8 cellular contexts compared by ENCODE assay signal in the genomic region with DNA sequence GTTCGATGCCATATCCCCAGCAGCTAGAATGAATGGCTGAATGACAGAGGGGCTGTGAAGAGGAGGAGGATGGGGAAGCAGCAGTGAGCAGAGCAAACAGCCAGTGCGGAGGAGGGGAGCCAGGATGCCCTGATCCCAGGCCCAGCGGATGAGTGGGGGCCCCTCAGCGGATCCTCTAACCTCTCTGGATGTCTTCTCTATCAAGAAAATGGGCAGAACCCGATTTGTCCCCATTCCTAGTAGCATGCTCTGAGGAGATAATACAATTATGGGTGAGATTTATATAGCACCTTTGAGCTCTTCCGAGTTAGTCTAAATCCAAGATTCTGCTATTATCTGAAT. TPM values are rescaled to one million over a fixed set of nuclear protein-coding genes. Genes with fewer than 3 reads are reported as not detected.
A peak's percentile ranks its signal among the peaks of the same experiment; 100 is the strongest.
DNase-seq lines count a peak whose midpoint lies in the region; TF ChIP-seq lines count a peak whose summit lies in the region.

No MANE protein-coding gene starts in this region.

- H3K27me3 ChIP-seq in cardiac muscle cell = no peaks in the 10 kb centered on the region
- no peaks in the 10 kb centered on the region for H3K27me3 ChIP-seq in mucosa of stomach (ENCODE audit: control insufficient read depth, insufficient read depth, low read length)

- H3K9me3 ChIP-seq in cardiac muscle cell (ENCODE audit: low read depth) (no peaks in the 10 kb centered on the region), mucosa of stomach (ENCODE audit: control insufficient read depth, low read length) (no peaks in the 10 kb centered on the region)

- no peaks in the 10 kb centered on the region for H3K36me3 ChIP-seq in cardiac muscle cell
- H3K36me3 ChIP-seq in mucosa of stomach (ENCODE audit: control insufficient read depth, insufficient read depth, low read length) = no peaks in the 10 kb centered on the region
- no peaks in the 10 kb centered on the region for H3K36me3 ChIP-seq in urinary bladder (ENCODE audit: insufficient read depth)

- no peak for DNase-seq in cardiac muscle cell (ENCODE audit: low read depth in 1 of 2, low spot score in 1 of 2)
- no peak for DNase-seq in cardiac septum (ENCODE audit: low spot score)
- DNase-seq in NCI-H1436 treated with DMSO at 0.1 percent for 48 hours (lab: John Stamatoyannopoulos, UW) = no peak
- no peak for DNase-seq in DMS114 treated with DMSO at 0.1 percent for 48 hours (lab: John Stamatoyannopoulos, UW; ENCODE audit: unreplicated experiment)
- no peak for DNase-seq in OCI-M1 (lab: John Stamatoyannopoulos, UW)

- H3K4me1 ChIP-seq in cardiac muscle cell (ENCODE audit: low read depth) (peaks cover 79% of the 10 kb centered on the region), mucosa of stomach (ENCODE audit: control insufficient read depth, insufficient read depth, low read length) (peaks cover 98% of the 10 kb centered on the region), urinary bladder (ENCODE audit: insufficient read depth) (peaks cover 6% of the 10 kb centered on the region)

- H3K4me3 ChIP-seq in cardiac muscle cell (no peak overlapping the region), mucosa of stomach (ENCODE audit: low read length) (no peak overlapping the region), urinary bladder (ENCODE audit: low read depth, low read length) (no peak overlapping the region)

- intact Hi-C loops in cardiac septum (cut with DNase I) = no loop called here

- H3K9ac ChIP-seq in mucosa of stomach (ENCODE audit: low read length) = peak overlapping the region; percentile 32

- TF ChIP-seq CTCF in cardiac muscle cell (IDR thresholded peaks at IDR 0.05; ENCODE audit: low read depth, low read length) = no peak

- H3K27ac ChIP-seq in cardiac muscle cell (peak overlapping the region; percentile 95), cingulate gyrus (ENCODE audit: low read depth, low read length) (peak overlapping the region; percentile 35), urinary bladder (ENCODE audit: low read depth) (peak overlapping the region; percentile 94)

- 22% methylated on average over 6 of the region's 6 CpGs for WGBS in urinary bladder

RNA-seq across cellular contexts. Expression of gene RPLP0, which starts 30.0 kb away (rescaled TPM):
- total RNA-seq in cardiac muscle cell = 3,916 and 4,641 TPM in 2 replicates
- 904 and 1,089 TPM in 2 replicates for polyA plus RNA-seq in cardiac muscle cell
- total RNA-seq in cardiac septum = 594 TPM
- total RNA-seq in urinary bladder = 1,987 TPM
- 3,611 TPM for polyA plus RNA-seq in urinary bladder

RNA-seq across cellular contexts. Expression of gene PXN, which starts 34.6 kb away (rescaled TPM):
- total RNA-seq in cardiac muscle cell (43.8 and 48.6 TPM in 2 replicates), cardiac septum (73.8 TPM), urinary bladder (32.4 TPM)
- polyA plus RNA-seq in cardiac muscle cell (67.9 TPM in 2 replicates), urinary bladder (111 TPM)

RNA-seq across cellular contexts. Expression of gene GCN1, which starts 36.4 kb away (rescaled TPM):
- 59.2 and 76.0 TPM in 2 replicates for total RNA-seq in cardiac muscle cell
- 27.0 and 37.0 TPM in 2 replicates for polyA plus RNA-seq in cardiac muscle cell
- total RNA-seq in cardiac septum = 39.8 TPM
- 76.9 TPM for total RNA-seq in urinary bladder
- polyA plus RNA-seq in urinary bladder = 30.4 TPM

Comparison
In these comparisons a context has a peak if more than half of its experiments do, and no peak if none do; other contexts are left out.
1. H3K27ac ChIP-seq: peak in every context shown above with its lines; median percentile 95 in cardiac muscle cell; 94 in urinary bladder; 35 in cingulate gyrus.